Comparison of ENCODE assay signal across 12 cellular contexts in the genomic region with DNA sequence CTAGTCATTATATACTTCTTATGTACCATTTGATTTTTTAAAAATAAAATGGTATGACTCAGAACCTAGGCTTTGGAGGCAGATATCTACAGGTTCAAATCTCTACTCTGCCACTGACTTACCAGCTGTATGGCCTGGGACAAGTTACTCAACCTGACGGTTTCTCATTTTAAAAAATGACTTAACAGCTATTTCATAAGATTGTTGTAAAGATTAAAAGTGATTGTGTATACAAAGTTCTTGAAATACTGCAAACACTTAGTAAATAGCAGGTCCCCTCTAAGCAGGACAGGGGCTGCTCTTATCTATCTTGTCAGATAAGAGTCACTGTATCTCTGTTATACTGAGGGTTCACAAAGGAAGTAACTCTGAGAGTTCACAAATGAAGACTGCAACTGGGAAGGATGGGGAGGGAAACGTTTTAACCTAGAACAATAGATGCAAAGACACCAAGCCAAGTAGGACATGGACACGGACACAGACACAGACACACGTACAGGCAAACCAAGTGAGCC. TPM values are rescaled to one million over a fixed set of nuclear protein-coding genes. Genes with fewer than 3 reads are reported as not detected.
DNase-seq lines count a peak whose midpoint lies in the region; ATAC-seq and TF ChIP-seq lines count a peak whose summit lies in the region.
"Had no signal": no experiment of that assay in that cellular context is flagged by ENCODE, and none has a peak within 500 bp of the region (broad histone marks: within the 10 kb centered on the region; RNA-seq: fewer than 3 reads in every experiment).

No MANE protein-coding gene starts in this region.

- TF ChIP-seq RAD21 in IMR-90 (IDR thresholded peaks at IDR 0.05; ENCODE audit: low read length), result no peak

- TF ChIP-seq POLR2A in IMR-90 (IDR thresholded peaks at IDR 0.05; ENCODE audit: low read depth, low read length), result no peak

- H3K79me1 ChIP-seq in IMR-90 (ENCODE audit: low read depth in 1 of 2, low read length in 2 of 2) (peaks cover 8 to 70% of the 10 kb centered on the region in 2 experiments; a peak in 3 of 4 replicates), mesenchymal stem cell (replicated peaks; ENCODE audit: low read length, poor library complexity, severe bottlenecking) (no peaks in the 10 kb centered on the region)

- peak overlapping the region; percentile 64 for H3K56ac ChIP-seq in IMR-90 (ENCODE audit: extremely low read depth, insufficient read depth, low read length)

- H2BK15ac ChIP-seq in IMR-90 (ENCODE audit: low read depth, low read length) (peak overlapping the region; percentile 52; the same call in 2 of the 3 replicates), mesenchymal stem cell (ENCODE audit: low read depth, poor library complexity, severe bottlenecking) (no peak overlapping the region)

- H3K9me3 ChIP-seq in IMR-90 (ENCODE audit: control insufficient read depth, insufficient read depth, low read length) (no peaks in the 10 kb centered on the region), mesenchymal stem cell (ENCODE audit: control insufficient read depth, low read length) (no peaks in the 10 kb centered on the region), tibial artery (no peaks in the 10 kb centered on the region)
- H3K9me3 ChIP-seq: SJCRH30 had no signal

- in situ Hi-C loops in IMR-90 (cut with MboI; ENCODE audit: low sequenced_read_pairs) (no loop called here), astrocyte of the spinal cord (cut with HindIII; ENCODE audit: low sequenced_read_pairs) (no loop called here)

- POLR2A ChIA-PET in IMR-90 (lab: Charles Lee; ENCODE audit: unreplicated experiment), result no interaction called here

- intact Hi-C loops in IMR-90 (cut with micrococcal nuclease) (no loop called here), tibial artery (cut with DNase I; ENCODE audit: low total_unique reads) (no loop called here)

- peak overlapping the region; percentile 62 for H4K5ac ChIP-seq in IMR-90 (ENCODE audit: low read depth, low read length)

- H3K4ac ChIP-seq in IMR-90 (ENCODE audit: low read depth, low read length), result peak overlapping the region; percentile 88
- H3K4ac ChIP-seq in mesenchymal stem cell (ENCODE audit: low read depth in 1 of 2, low read length in 2 of 2), result no peak overlapping the region

- no TSS peak for BruUV-seq in IMR-90 (replicated peaks; lab: Mats Ljungman, UMichigan)

- no peak overlapping the region; the same call in 1 of the 2 replicates for H3K4me3 ChIP-seq in IMR-90 (ENCODE audit: insufficient read depth, low read depth, low read length)
- H3K4me3 ChIP-seq in astrocyte of the spinal cord (ENCODE audit: low read depth, low read length), result peak overlapping the region; percentile 0
- peak overlapping the region in 1 of 2 experiments; percentile 93 for H3K4me3 ChIP-seq in mesenchymal stem cell (ENCODE audit: insufficient read depth in 1 of 2, low read depth in 1 of 2, low read length in 2 of 2)
- no peak overlapping the region for H3K4me3 ChIP-seq in tibial artery
- H3K4me3 ChIP-seq: K562 had no signal

- H2BK5ac ChIP-seq in IMR-90 (ENCODE audit: low read depth, low read length, poor library complexity, severe bottlenecking) (peak overlapping the region; percentile 88), mesenchymal stem cell (ENCODE audit: low read depth, low read length, poor library complexity, severe bottlenecking) (no peak overlapping the region)

- WGBS in IMR-90 (ENCODE audit: extremely low coverage in 2 of 2, insufficient read length in 1 of 2), 2 experiments, result 72% methylated on average over 2 of the region's 4 CpGs; no CpG with 5 or more reads in 1 of the 2 experiments
- WGBS in mesenchymal stem cell, result 25% methylated on average over 3 of the region's 4 CpGs

- H3K4me2 ChIP-seq in IMR-90 (ENCODE audit: low read depth, low read length), result peak overlapping the region; percentile 85
- H3K4me2 ChIP-seq in mesenchymal stem cell (ENCODE audit: low read length, poor library complexity, severe bottlenecking), result peak overlapping the region; percentile 30

- H4K91ac ChIP-seq in IMR-90 (ENCODE audit: insufficient read depth, low read depth, low read length), result peak overlapping the region; percentile 74
- no peak overlapping the region for H4K91ac ChIP-seq in mesenchymal stem cell (ENCODE audit: low read length)

- H3K18ac ChIP-seq in IMR-90 (ENCODE audit: low read depth, low read length), result peak overlapping the region; percentile 73; the same call in 1 of the 2 replicates
- H3K18ac ChIP-seq in mesenchymal stem cell (ENCODE audit: low read depth in 1 of 2, low read length in 2 of 2), result peak overlapping the region in 1 of 2 experiments; percentile 37

- H3K4me1 ChIP-seq in IMR-90 (ENCODE audit: control insufficient read depth, insufficient read depth, low read length) (peaks cover 28% of the 10 kb centered on the region), mesenchymal stem cell (ENCODE audit: control insufficient read depth, insufficient read depth, low read depth, low read length) (peaks cover 28% of the 10 kb centered on the region), tibial artery (peaks cover 0 to 39% (median 20%) of the 10 kb centered on the region in 4 donors)

- H3K36me3 ChIP-seq in IMR-90 (ENCODE audit: control insufficient read depth, insufficient read depth, low read length), result peaks cover 12% of the 10 kb centered on the region
- peaks cover 17 to 39% of the 10 kb centered on the region in 2 experiments for H3K36me3 ChIP-seq in mesenchymal stem cell (ENCODE audit: control insufficient read depth in 1 of 2, insufficient read depth in 2 of 2, low read depth in 1 of 2, low read length in 2 of 2)
- no peaks in the 10 kb centered on the region for H3K36me3 ChIP-seq in tibial artery

- H3K23ac ChIP-seq in IMR-90 (ENCODE audit: low read depth, low read length) (peak overlapping the region; percentile 91), mesenchymal stem cell (ENCODE audit: low read length in 2 of 2) (no peak overlapping the region)

- H3K27ac ChIP-seq in IMR-90 (ENCODE audit: insufficient read depth, low read length) (peak overlapping the region; percentile 78), mesenchymal stem cell (ENCODE audit: low read length, poor library complexity, severe bottlenecking) (no peak overlapping the region), tibial artery (peak overlapping the region; percentile 87 to 88)
- H3K27ac ChIP-seq: SJCRH30 had no signal

- CTCF ChIA-PET in IMR-90 (lab: Yijun Ruan, JAX), result interaction anchor here (0.9 to 1.6 kb wide), 3 partner anchors 9 to 57 kb away, joined by 3 to 6 read pairs (median 5); no protein-coding TSS in a partner anchor

- no peak overlapping the region for H2AK9ac ChIP-seq in IMR-90 (replicated peaks; ENCODE audit: low read depth, low read length, poor library complexity)

- dilution Hi-C loops in IMR-90 (cut with HindIII; ENCODE audit: low sequenced_read_pairs, unreplicated experiment), result no loop called here

- TF ChIP-seq CTCF in IMR-90 (conservative IDR thresholded peaks at IDR 0.05; ENCODE audit: low read depth, low read length) (no peak), astrocyte of the spinal cord (IDR thresholded peaks at IDR 0.05; ENCODE audit: low read depth, low read length) (no peak), tibial artery (IDR thresholded peaks at IDR 0.05) (no peak)

- DNase-seq in IMR-90 (no peak), astrocyte of the spinal cord (ENCODE audit: low read depth, low spot score) (no peak), mesenchymal stem cell (peak; percentile 55), tibial artery (no peak), kidney tubule cell (ENCODE audit: low spot score) (no peak), ureter (ENCODE audit: low spot score) (no peak)
- DNase-seq: COR-L47, NCI-H187, NCI-H82, SJCRH30 had no signal

- no peak for ATAC-seq in IMR-90 (ENCODE audit: low read depth)
- ATAC-seq in GM21576 (IDR thresholded peaks at IDR 0.05; ENCODE audit: unreplicated experiment), result no peak
- ATAC-seq: K562 had no signal

- H2BK12ac ChIP-seq in mesenchymal stem cell (ENCODE audit: low read length in 2 of 2), result peak overlapping the region in 1 of 2 experiments; percentile 67

- H3K9ac ChIP-seq in IMR-90 (ENCODE audit: low read depth, low read length) (peak overlapping the region; percentile 43; the same call in 1 of the 2 replicates), mesenchymal stem cell (ENCODE audit: low read length) (peak overlapping the region; percentile 90)

- H2AFZ ChIP-seq in IMR-90 (replicated peaks; ENCODE audit: low read length, poor library complexity) (no peak overlapping the region), mesenchymal stem cell (ENCODE audit: low read depth, low read length) (no peak overlapping the region)

- H3K9me1 ChIP-seq in IMR-90 (ENCODE audit: insufficient read depth, low read length), result peaks cover 33% of the 10 kb centered on the region

- H4K20me1 ChIP-seq in IMR-90 (ENCODE audit: insufficient read depth, low read length), result peaks cover 58% of the 10 kb centered on the region

- H3K14ac ChIP-seq in IMR-90 (replicated peaks; ENCODE audit: low read depth, low read length) (peak overlapping the region; percentile 84), mesenchymal stem cell (ENCODE audit: low read length in 2 of 2) (no peak overlapping the region)

- H2BK120ac ChIP-seq in IMR-90 (ENCODE audit: low read depth, low read length), result peak overlapping the region; percentile 77
- H2BK120ac ChIP-seq in mesenchymal stem cell (ENCODE audit: low read depth, low read length), result no peak overlapping the region

- peak overlapping the region; percentile 88 for H2BK20ac ChIP-seq in IMR-90 (ENCODE audit: low read depth, low read length)

- H3K27me3 ChIP-seq in IMR-90 (ENCODE audit: control insufficient read depth, insufficient read depth, low read length), result no peaks in the 10 kb centered on the region
- no peaks in the 10 kb centered on the region for H3K27me3 ChIP-seq in mesenchymal stem cell (ENCODE audit: control insufficient read depth in 1 of 2, insufficient read depth in 1 of 2, low read length in 2 of 2)
- H3K27me3 ChIP-seq in tibial artery, result no peaks in the 10 kb centered on the region
- H3K27me3 ChIP-seq: SJCRH30 had no signal

- H2AK5ac ChIP-seq in IMR-90 (ENCODE audit: low read depth, low read length) (peak overlapping the region; percentile 93), mesenchymal stem cell (ENCODE audit: low read length, severe bottlenecking) (no peak overlapping the region)

- H4K8ac ChIP-seq in IMR-90 (ENCODE audit: low read depth in 2 of 2, low read length in 2 of 2) (peak overlapping the region; percentile 8 to 76; a peak in 3 of 4 replicates), mesenchymal stem cell (ENCODE audit: low read length) (no peak overlapping the region)

TF ChIP-seq in IMR-90, 13 proteins besides CTCF, POLR2A, EP300 and RAD21 (continues in another document):
- no peak for TF ChIP-seq MAZ (IDR thresholded peaks at IDR 0.05; ENCODE audit: borderline replicate concordance, low read depth, low read length)
- TF ChIP-seq MXI1 (IDR thresholded peaks at IDR 0.05; ENCODE audit: borderline replicate concordance, low read depth, low read length), result no peak
- TF ChIP-seq MAFK (IDR thresholded peaks at IDR 0.05; ENCODE audit: low read depth, low read length), result no peak

RNA-seq across cellular contexts. Expression of a gene that starts 2.6 kb away (rescaled TPM):
- total RNA-seq in IMR-90 (2012; rRNA removed) (46.4 TPM in 2 replicates), ureter (26.7 TPM)
- 41.4 and 47.9 TPM in 2 replicates for polyA plus RNA-seq in IMR-90 (2012; rRNA removed)
- 28.9 and 33.4 TPM in 2 replicates for polyA plus RNA-seq in IMR-90 (2012; cell fraction: cytosol; rRNA removed)
- polyA plus RNA-seq in IMR-90 (2012; cell fraction: nucleus; rRNA removed; ENCODE audit: low replicate concordance), result 41.5 and 54.4 TPM in 2 replicates
- polyA plus RNA-seq in mesenchymal stem cell (2013, experiment 1 of 2), result 23.6 TPM
- polyA plus RNA-seq in mesenchymal stem cell (2013, experiment 2 of 2), result 22.7 TPM
